1 cellular context compared by ENCODE assay signal in genomic region chr22:20116951-20117645, GRCh38.
TF ChIP-seq lines count a peak whose summit lies in the region.

TSS of gene TRMT2A (minus strand) at chr22:20117226. CDS start at chr22:20116906, 320 bp downstream.

TF ChIP-seq in K562, 482 proteins besides CTCF, POLR2A, EP300 and RAD21 (continued from another document and continues in another):
- TF ChIP-seq ID3 (CRISPR knock-in tag; IDR thresholded peaks at IDR 0.05), result no peak
- TF ChIP-seq ID3 (tag; IDR thresholded peaks at IDR 0.05), result no peak
- TF ChIP-seq PHF20 (IDR thresholded peaks at IDR 0.05; ENCODE audit: partially characterized antibody), result no peak
- TF ChIP-seq NFE2L1 (tag; IDR thresholded peaks at IDR 0.05; ENCODE audit: borderline replicate concordance, low read depth), result no peak
- no peak for TF ChIP-seq SIN3B (IDR thresholded peaks at IDR 0.05; ENCODE audit: low read depth)
- TF ChIP-seq ZNF184 (CRISPR knock-in tag; IDR thresholded peaks at IDR 0.05), result no peak
- TF ChIP-seq ZBTB11 (CRISPR knock-in tag; IDR thresholded peaks at IDR 0.05), result peak in 1 of 3 experiments; percentile 35; a peak in 1 of 6 replicates
- no peak for TF ChIP-seq EHMT2 (IDR thresholded peaks at IDR 0.05)
- no peak for TF ChIP-seq ZNF232 (CRISPR knock-in tag; IDR thresholded peaks at IDR 0.05)
- TF ChIP-seq NRF1 (conservative IDR thresholded peaks at IDR 0.05 in 1 of 2, IDR thresholded peaks at IDR 0.05 in 1 of 2), result peak; percentile 100
- no peak for TF ChIP-seq ZNF707 (CRISPR knock-in tag; conservative IDR thresholded peaks at IDR 0.05)
- peak; percentile 100 for TF ChIP-seq SETDB1 (IDR thresholded peaks at IDR 0.05; ENCODE audit: low read length)
- TF ChIP-seq GABPB1 (CRISPR knock-in tag; IDR thresholded peaks at IDR 0.05), result no peak
- TF ChIP-seq ZNF75A (CRISPR knock-in tag; IDR thresholded peaks at IDR 0.05), result no peak
- peak; percentile 94; the same call in 1 of the 2 replicates for TF ChIP-seq ZFPM2 (CRISPR knock-in tag; IDR thresholded peaks at IDR 0.05)
- TF ChIP-seq U2AF1 (optimal IDR thresholded peaks at IDR 0.05; ENCODE audit: low read depth, low read length), result no peak
- no peak for TF ChIP-seq PYGO2 (tag; IDR thresholded peaks at IDR 0.05)
- TF ChIP-seq NCOA6 (IDR thresholded peaks at IDR 0.05), result no peak
- TF ChIP-seq ARHGAP35 (IDR thresholded peaks at IDR 0.05; ENCODE audit: partially characterized antibody), result peak; percentile 86
- TF ChIP-seq CBFB (CRISPR knock-in tag; IDR thresholded peaks at IDR 0.05), result no peak
- TF ChIP-seq POLR3G (IDR thresholded peaks at IDR 0.05; ENCODE audit: extremely low read depth, insufficient read length, insufficient replicate concordance), result no peak
- TF ChIP-seq ZNF146 (CRISPR knock-in tag; IDR thresholded peaks at IDR 0.05; ENCODE audit: unreplicated experiment), result no peak
- TF ChIP-seq ZNF280A (IDR thresholded peaks at IDR 0.05; ENCODE audit: low read depth, partially characterized antibody), result no peak
- no peak for TF ChIP-seq SMARCA4 (IDR thresholded peaks at IDR 0.05)
- peak in 1 of 2 experiments; percentile 99; a peak in 2 of 4 replicates for TF ChIP-seq KDM4B (IDR thresholded peaks at IDR 0.05; ENCODE audit: borderline replicate concordance in 2 of 2, low read depth in 1 of 2)
- no peak for TF ChIP-seq CBFA2T2 (conservative IDR thresholded peaks at IDR 0.05)
- no peak for TF ChIP-seq RBM22 (IDR thresholded peaks at IDR 0.05; ENCODE audit: low read depth, low read length, poor library complexity, severe bottlenecking)
- no peak for TF ChIP-seq ILK (tag; IDR thresholded peaks at IDR 0.05; ENCODE audit: borderline replicate concordance, low read depth)
- TF ChIP-seq AFF1 (IDR thresholded peaks at IDR 0.05; ENCODE audit: low read depth in 1 of 2, partially characterized antibody in 2 of 2), result no peak
- TF ChIP-seq FOS (IDR thresholded peaks at IDR 0.05; ENCODE audit: extremely low read depth, insufficient read length), result no peak
- no peak for TF ChIP-seq HNRNPK (IDR thresholded peaks at IDR 0.05; ENCODE audit: low read depth, low read length, poor library complexity, severe bottlenecking)
- TF ChIP-seq HINFP (tag; conservative IDR thresholded peaks at IDR 0.05; ENCODE audit: low read depth), result no peak
- TF ChIP-seq ZFP1 (CRISPR knock-in tag; IDR thresholded peaks at IDR 0.05), result no peak
- TF ChIP-seq ZHX1 (conservative IDR thresholded peaks at IDR 0.05; ENCODE audit: low read length), result peak; percentile 96
- no peak for TF ChIP-seq XRCC3 (IDR thresholded peaks at IDR 0.05)
- no peak for TF ChIP-seq SNRNP70 (optimal IDR thresholded peaks at IDR 0.05; ENCODE audit: low read depth, low read length)
- TF ChIP-seq E2F8 (IDR thresholded peaks at IDR 0.05; ENCODE audit: low read depth, partially characterized antibody), result no peak
- no peak for TF ChIP-seq TAF1 (IDR thresholded peaks at IDR 0.05; ENCODE audit: control insufficient read depth, extremely low read depth, insufficient read depth, low read length, severe bottlenecking)
- no peak for TF ChIP-seq SNIP1 (IDR thresholded peaks at IDR 0.05; ENCODE audit: low read depth)
- no peak for TF ChIP-seq ZNF644 (tag; IDR thresholded peaks at IDR 0.05; ENCODE audit: low read depth)
- no peak for TF ChIP-seq HMBOX1 (IDR thresholded peaks at IDR 0.05)
- TF ChIP-seq ZBTB49 (CRISPR knock-in tag; IDR thresholded peaks at IDR 0.05; ENCODE audit: borderline replicate concordance), result no peak
- TF ChIP-seq TEAD4 (IDR thresholded peaks at IDR 0.05; ENCODE audit: low read length), result peak; percentile 78
- TF ChIP-seq TEAD4 (CRISPR knock-in tag; IDR thresholded peaks at IDR 0.05; ENCODE audit: borderline replicate concordance), result no peak
- TF ChIP-seq RFX1 (IDR thresholded peaks at IDR 0.05), result no peak
